Comparison of ENCODE assay signal across 9 cellular contexts in genomic region chr3:77232557-77232956, GRCh38.
"Had no signal": no experiment of that assay in that cellular context is flagged by ENCODE, and none has a peak within 500 bp of the region (broad histone marks: within the 10 kb centered on the region; RNA-seq: fewer than 3 reads in every experiment).

No MANE protein-coding gene starts in this region.

- H3K4me2 ChIP-seq: GM23338 had no signal

- H3K9ac ChIP-seq: GM23248 had no signal

- H3K9me3 ChIP-seq: HAP-1 had no signal

- DNase-seq: GM23248, GOT3, H7, H9, HCEC 1CT, HFFc6 had no signal

- H3K27ac ChIP-seq: GM23248 had no signal

- ATAC-seq: GM23338, HCT116 had no signal

- H2AFZ ChIP-seq: GM23248, GM23338 had no signal

- H3K36me3 ChIP-seq: HAP-1 had no signal

- H3K4me3 ChIP-seq: GM23248, GM23338, HAP-1 had no signal
